ENCODE assay signal across 13 cellular contexts in genomic region chr9:87500491-87500890, GRCh38. TPM values are rescaled to one million over a fixed set of nuclear protein-coding genes. Genes with fewer than 3 reads are reported as not detected.
DNase-seq lines count a peak whose midpoint lies in the region; ATAC-seq, FAIRE-seq and TF ChIP-seq lines count a peak whose summit lies in the region.
"Had no signal": no experiment of that assay in that cellular context is flagged by ENCODE, and none has a peak within 500 bp of the region (broad histone marks: within the 10 kb centered on the region; RNA-seq: fewer than 3 reads in every experiment).

No MANE protein-coding gene starts in this region.

- peak overlapping the region; percentile 80; the same call in 1 of the 2 replicates for H3K4me3 ChIP-seq in ACC112 (ENCODE audit: low read depth, low read length)
- peak overlapping the region in 1 of 3 experiments; percentile 87; a peak in 3 of 6 replicates for H3K4me3 ChIP-seq in HepG2 (replicated peaks in 1 of 3; ENCODE audit: insufficient read depth in 1 of 3, low read depth in 2 of 3, low read length in 3 of 3)
- no peak overlapping the region for H3K4me3 ChIP-seq in suprapubic skin

- peaks cover 8% of the 10 kb centered on the region for H3K36me3 Mint-ChIP-seq in activated T-helper 2 cell treated with anti-CD3 and anti-CD28 coated beads, Interferon-gamma antibody, Interleukin-2, Interleukin-4, amounts not matched to agents 10 μg/mL and 5 μg/mL and 100 μg/mL, durations not matched to agents 14 hours and 24 hours and 36 hours (ENCODE audit: low read depth)
- H3K36me3 Mint-ChIP-seq: CD8-positive, alpha-beta memory T cell had no signal

- intact Hi-C loops in activated T-helper 2 cell treated with anti-CD3 and anti-CD28 coated beads, Interferon-gamma antibody, Interleukin-2, Interleukin-4, amounts not matched to agents 10 μg/mL and 5 μg/mL and 100 μg/mL, durations not matched to agents 14 hours and 24 hours and 36 hours (cut with micrococcal nuclease), result loop anchor here (1.0 to 5.0 kb wide), 6 partner anchors 35 to 312 kb away; no protein-coding TSS in a partner anchor
- intact Hi-C loops in HepG2 (cut with micrococcal nuclease; ENCODE audit: unreplicated experiment), result loop anchor here (1.0 kb wide), 1 partner anchor 163 kb away; no protein-coding TSS in a partner anchor

- no peak for DNase-seq in activated T-helper 2 cell treated with anti-CD3 and anti-CD28 coated beads, Interferon-gamma antibody, Interleukin-2, Interleukin-4, amounts not matched to agents 10 μg/mL and 5 μg/mL and 100 μg/mL, durations not matched to agents 14 hours and 24 hours and 36 hours (ENCODE audit: low spot score)
- DNase-seq in HepG2 (ENCODE audit: low spot score) (no peak), suprapubic skin (ENCODE audit: low spot score in 2 of 2) (no peak), urothelium cell line (ENCODE audit: low spot score) (no peak), germinal center (ENCODE audit: low spot score) (no peak), LoVo (ENCODE audit: low spot score) (no peak)
- DNase-seq: CD8-positive, alpha-beta memory T cell; cortex of kidney; pancreas; SW 1271 had no signal

- in situ Hi-C loops in HepG2 (cut with HindIII; ENCODE audit: extremely low pct_ligation_motif_present, low pct_unique_long_range_greater_than_20kb), result no loop called here

- H3K9me3 ChIP-seq in HepG2 (ENCODE audit: low read length) (no peaks in the 10 kb centered on the region), suprapubic skin (no peaks in the 10 kb centered on the region)
- H3K9me3 ChIP-seq: pancreas had no signal

- POLR2A ChIA-PET in HepG2 (lab: Yijun Ruan, JAX), result interaction anchor here (3.8 kb wide), 1 partner anchor 113 kb away, joined by 28 read pairs; no protein-coding TSS in a partner anchor

- H3K36me3 ChIP-seq in ACC112 (ENCODE audit: insufficient read depth, low read length) (peaks cover 3% of the 10 kb centered on the region; the same call in 1 of the 2 replicates), HepG2 (replicated peaks in 1 of 2; ENCODE audit: control insufficient read depth in 1 of 2, insufficient read depth in 2 of 2, low read length in 2 of 2) (no peaks in the 10 kb centered on the region), suprapubic skin (no peaks in the 10 kb centered on the region)
- H3K36me3 ChIP-seq: pancreas had no signal

- FAIRE-seq in HepG2 (lab: Jason Lieb, UNC) (no peak), urothelium cell line (lab: Jason Lieb, UNC) (no peak)
- FAIRE-seq: pancreas had no signal

- peaks cover 25% of the 10 kb centered on the region for H3K27me3 Mint-ChIP-seq in activated T-helper 2 cell treated with anti-CD3 and anti-CD28 coated beads, Interferon-gamma antibody, Interleukin-2, Interleukin-4, amounts not matched to agents 10 μg/mL and 5 μg/mL and 100 μg/mL, durations not matched to agents 14 hours and 24 hours and 36 hours (ENCODE audit: low read depth)

- 78% methylated on average over 5 of the region's 5 CpGs for WGBS in HepG2 (ENCODE audit: low lambda C conversion rate)
- WGBS in suprapubic skin, result 51% methylated on average over 5 of the region's 5 CpGs

- H3K27ac ChIP-seq in ACC112 (ENCODE audit: low read depth, low read length) (peak overlapping the region; percentile 11; the same call in 1 of the 2 replicates), HepG2 (ENCODE audit: extremely low read length, insufficient read depth, low read length) (no peak overlapping the region), suprapubic skin (no peak overlapping the region)

- peak overlapping the region; percentile 45 for H3K27ac Mint-ChIP-seq in activated T-helper 2 cell treated with anti-CD3 and anti-CD28 coated beads, Interferon-gamma antibody, Interleukin-2, Interleukin-4, amounts not matched to agents 10 μg/mL and 5 μg/mL and 100 μg/mL, durations not matched to agents 14 hours and 24 hours and 36 hours
- H3K27ac Mint-ChIP-seq: activated T-helper 1 cell treated with anti-CD3 and anti-CD28 coated beads, Interleukin-12 subunit alpha, Interleukin-12 subunit beta, Interleukin-2, Interleukin-4 antibody, amounts not matched to agents 30 ng/mL and 10 ng/mL and 1 ng/mL, durations not matched to agents 14 hours and 24 hours and 36 hours; CD8-positive, alpha-beta memory T cell had no signal

- H3K27me3 ChIP-seq in ACC112 (ENCODE audit: insufficient read depth, low read length) (no peaks in the 10 kb centered on the region), HepG2 (ENCODE audit: control insufficient read depth in 1 of 2, insufficient read depth in 2 of 2, low read length in 2 of 2) (no peaks in the 10 kb centered on the region), suprapubic skin (peaks cover 8% of the 10 kb centered on the region)
- H3K27me3 ChIP-seq: pancreas had no signal

- TF ChIP-seq CTCF in HepG2 (CRISPR knock-in tag; IDR thresholded peaks at IDR 0.05) (no peak), suprapubic skin (IDR thresholded peaks at IDR 0.05) (no peak)

- peak overlapping the region; percentile 86 for H3K4me3 Mint-ChIP-seq in activated T-helper 2 cell treated with anti-CD3 and anti-CD28 coated beads, Interferon-gamma antibody, Interleukin-2, Interleukin-4, amounts not matched to agents 10 μg/mL and 5 μg/mL and 100 μg/mL, durations not matched to agents 14 hours and 24 hours and 36 hours (ENCODE audit: low read depth)
- H3K4me3 Mint-ChIP-seq: activated T-helper 1 cell treated with anti-CD3 and anti-CD28 coated beads, Interleukin-12 subunit alpha, Interleukin-12 subunit beta, Interleukin-2, Interleukin-4 antibody, amounts not matched to agents 30 ng/mL and 10 ng/mL and 1 ng/mL, durations not matched to agents 14 hours and 24 hours and 36 hours; CD8-positive, alpha-beta memory T cell had no signal

- TF ChIP-seq EP300 in HepG2 (IDR thresholded peaks at IDR 0.05; ENCODE audit: low read depth in 2 of 2, low read length in 2 of 2) (no peak), HepG2 (CRISPR knock-in tag; IDR thresholded peaks at IDR 0.05; ENCODE audit: borderline replicate concordance) (no peak), suprapubic skin (IDR thresholded peaks at IDR 0.05) (no peak)

- peak overlapping the region; percentile 95 for H3K4me2 ChIP-seq in HepG2 (ENCODE audit: low read depth, low read length)

- CTCF ChIA-PET in HepG2 (lab: Yijun Ruan, JAX; ENCODE audit: low intra/inter-chr PET ratio, low total read pairs), result no interaction called here

- H3K9me3 Mint-ChIP-seq in activated T-helper 2 cell treated with anti-CD3 and anti-CD28 coated beads, Interferon-gamma antibody, Interleukin-2, Interleukin-4, amounts not matched to agents 10 μg/mL and 5 μg/mL and 100 μg/mL, durations not matched to agents 14 hours and 24 hours and 36 hours, result no peaks in the 10 kb centered on the region
- H3K9me3 Mint-ChIP-seq: activated T-helper 1 cell treated with anti-CD3 and anti-CD28 coated beads, Interleukin-12 subunit alpha, Interleukin-12 subunit beta, Interleukin-2, Interleukin-4 antibody, amounts not matched to agents 30 ng/mL and 10 ng/mL and 1 ng/mL, durations not matched to agents 14 hours and 24 hours and 36 hours had no signal

- H2AFZ ChIP-seq in ACC112 (ENCODE audit: low read length, unreplicated experiment), result no peak overlapping the region
- H2AFZ ChIP-seq in HepG2 (ENCODE audit: low read length), result no peak overlapping the region

- H3K4me1 ChIP-seq in ACC112 (ENCODE audit: control insufficient read depth, insufficient read depth, low read length, unreplicated experiment) (peaks cover 30% of the 10 kb centered on the region), HepG2 (ENCODE audit: insufficient read depth, low read length) (peaks cover 77% of the 10 kb centered on the region), suprapubic skin (peaks cover 47% of the 10 kb centered on the region)

- no peaks in the 10 kb centered on the region; the same call in 1 of the 2 replicates for H4K20me1 ChIP-seq in HepG2 (ENCODE audit: insufficient read depth, low read length)

- ATAC-seq in GM18868 (IDR thresholded peaks at IDR 0.05; ENCODE audit: unreplicated experiment) (peak; percentile 21), HepG2 (no peak)
- ATAC-seq: pancreas had no signal

- H3K79me2 ChIP-seq in ACC112 (ENCODE audit: control insufficient read depth, insufficient read depth, low read length, unreplicated experiment), result no peaks in the 10 kb centered on the region
- H3K79me2 ChIP-seq in HepG2 (ENCODE audit: insufficient read depth, low read length), result peaks cover 52% of the 10 kb centered on the region

- H3K4me1 Mint-ChIP-seq in activated T-helper 2 cell treated with anti-CD3 and anti-CD28 coated beads, Interferon-gamma antibody, Interleukin-2, Interleukin-4, amounts not matched to agents 10 μg/mL and 5 μg/mL and 100 μg/mL, durations not matched to agents 14 hours and 24 hours and 36 hours (ENCODE audit: low read depth), result peaks cover 48% of the 10 kb centered on the region

- no peak for TF ChIP-seq RAD21 in HepG2 (CRISPR knock-in tag; IDR thresholded peaks at IDR 0.05)

- no TSS peak for BruUV-seq in HepG2 (replicated peaks; lab: Mats Ljungman, UMichigan)

- TF ChIP-seq POLR2A in HepG2 (IDR thresholded peaks at IDR 0.05; ENCODE audit: insufficient read depth in 1 of 2, low read depth in 2 of 2, low read length in 2 of 2), result no peak
- TF ChIP-seq POLR2A in suprapubic skin (IDR thresholded peaks at IDR 0.05), result no peak

- no peak overlapping the region for H3K9ac ChIP-seq in HepG2 (ENCODE audit: insufficient read depth, low read depth, low read length)

RNA-seq across cellular contexts. Expression of gene DAPK1, which starts 2.8 kb away (rescaled TPM):
- total RNA-seq in activated T-helper 2 cell treated with anti-CD3 and anti-CD28 coated beads, Interferon-gamma antibody, Interleukin-2, Interleukin-4, amounts not matched to agents 10 μg/mL and 5 μg/mL and 100 μg/mL, durations not matched to agents 14 hours and 24 hours and 36 hours, result 38.6 and 39.1 TPM in 2 replicates
- 34.0 and 35.9 TPM in 2 replicates for total RNA-seq in HepG2 (2016; rRNA removed; fragmentation: Illumina TruSeq; extraction: Trizol)
- 9.8 and 10.3 TPM in 2 replicates for total RNA-seq in HepG2 (2016; cell fraction: cytosol; rRNA removed; fragmentation: Illumina TruSeq; extraction: Trizol; ENCODE audit: low read depth)
- 31.5 and 34.0 TPM in 2 replicates for total RNA-seq in HepG2 (2016; cell fraction: insoluble cytoplasmic fraction; rRNA removed; fragmentation: Illumina TruSeq; extraction: Trizol)
- 20.5 and 22.7 TPM in 2 replicates for total RNA-seq in HepG2 (2016; cell fraction: membrane; rRNA removed; fragmentation: Illumina TruSeq; extraction: Trizol)
- total RNA-seq in HepG2 (2016; cell fraction: nucleus; rRNA removed; fragmentation: Illumina TruSeq; extraction: Trizol), result 55.4 and 57.3 TPM in 2 replicates
- polyA plus RNA-seq in HepG2 (2011; rRNA removed), result 29.7 and 35.7 TPM in 2 replicates
- 13.7 and 17.4 TPM in 2 replicates for polyA plus RNA-seq in HepG2 (2011; cell fraction: cytosol; rRNA removed)
- 118 and 123 TPM in 2 replicates for polyA plus RNA-seq in HepG2 (2011; cell fraction: nucleus; rRNA removed)
- 22.5 and 22.9 TPM in 2 replicates for polyA plus RNA-seq in HepG2 (2012)
- 2.1 and 3.1 TPM in 2 replicates for polyA plus RNA-seq in HepG2 (2016; cell fraction: cytosol; fragmentation: Illumina TruSeq; extraction: Trizol; ENCODE audit: low read depth)
- 22.5 and 24.6 TPM in 2 replicates for polyA plus RNA-seq in HepG2 (2016; cell fraction: insoluble cytoplasmic fraction; fragmentation: Illumina TruSeq; extraction: Trizol; ENCODE audit: low read depth)
- 6.5 and 7.3 TPM in 2 replicates for polyA plus RNA-seq in HepG2 (2016; cell fraction: membrane; fragmentation: Illumina TruSeq; extraction: Trizol; ENCODE audit: low read depth)
- 54.2 and 58.8 TPM in 2 replicates for polyA plus RNA-seq in HepG2 (2016; cell fraction: nucleus; fragmentation: Illumina TruSeq; extraction: Trizol; ENCODE audit: insufficient read depth, low read depth)
- 25.2 and 80.2 TPM in 2 replicates for polyA minus RNA-seq in HepG2 (2011; rRNA and poly(A)+ RNA removed; ENCODE audit: low replicate concordance)
- 15.7 and 16.1 TPM in 2 replicates for polyA minus RNA-seq in HepG2 (2011; cell fraction: cytosol; rRNA and poly(A)+ RNA removed)
- polyA minus RNA-seq in HepG2 (2011; cell fraction: nucleus; rRNA and poly(A)+ RNA removed), result 128 and 136 TPM in 2 replicates
- total RNA-seq in suprapubic skin, result 10 to 100 TPM in 2 of 4 donors, 1 to 10 TPM in 2; 5.4 to 13.4 (median 9.8) TPM
- polyA plus RNA-seq: CD8-positive, alpha-beta memory T cell had no signal
